ENCODE assay signal across 8 cellular contexts in genomic region chr3:171328419-171329082, GRCh38.
DNase-seq lines count a peak whose midpoint lies in the region; ATAC-seq and TF ChIP-seq lines count a peak whose summit lies in the region.

No MANE protein-coding gene starts in this region.

- H2AFZ ChIP-seq in H9 (ENCODE audit: low read length), result no peak overlapping the region

- H3K18ac ChIP-seq in H9 (ENCODE audit: insufficient read length, low read depth, low read length), result no peak overlapping the region

- H2AK5ac ChIP-seq in H9 (ENCODE audit: insufficient read length, low read length), result no peak overlapping the region

- no peaks in the 10 kb centered on the region for H3K23me2 ChIP-seq in H9 (ENCODE audit: insufficient read length, low read depth, low read length, poor library complexity, severe bottlenecking)

- H4K8ac ChIP-seq in H9 (replicated peaks; ENCODE audit: insufficient read length, low read depth, low read length), result no peak overlapping the region

- H3K56ac ChIP-seq in H9 (ENCODE audit: insufficient read length, low read depth, low read length), result no peak overlapping the region

- no peak overlapping the region for H2BK5ac ChIP-seq in H9 (ENCODE audit: insufficient read length, low read length)

- intact Hi-C loops in colonic mucosa (cut with DNase I) (no loop called here), gastrocnemius medialis (cut with DNase I; ENCODE audit: low total_unique reads) (no loop called here)

- in situ Hi-C loops in gastrocnemius medialis (cut with MboI; ENCODE audit: low sequenced_read_pairs in 4 of 4), result no loop called here

- no peak overlapping the region for H3K4ac ChIP-seq in H9 (ENCODE audit: low read depth, low read length)

- peak in 1 of 2 donors; percentile 32 for ATAC-seq in gastrocnemius medialis
- ATAC-seq in stimulated activated memory B cell treated with anti-CD40 and anti-IgM and Interleukin-4, amounts not matched to agents 10 μg/mL and 1 μg/mL and 100 μg/mL, for 72 hours, result no peak
- ATAC-seq in HG03378 (IDR thresholded peaks at IDR 0.05; ENCODE audit: unreplicated experiment), result no peak

- no peak overlapping the region for H2BK120ac ChIP-seq in H9 (ENCODE audit: low read depth, low read length, poor library complexity, severe bottlenecking)

- no peak overlapping the region for H3T11ph ChIP-seq in H9 (ENCODE audit: low read length)

- no peak overlapping the region for H3K4me3 ChIP-seq in colonic mucosa
- no peak overlapping the region for H3K4me3 ChIP-seq in gastrocnemius medialis

- no peaks in the 10 kb centered on the region for H3K9me3 ChIP-seq in H9 (ENCODE audit: control insufficient read depth, low read depth, low read length)
- H3K9me3 ChIP-seq in colonic mucosa, result no peaks in the 10 kb centered on the region
- no peaks in the 10 kb centered on the region for H3K9me3 ChIP-seq in gastrocnemius medialis

- no peaks in the 10 kb centered on the region for H4K20me1 ChIP-seq in H9 (ENCODE audit: control insufficient read depth, insufficient read depth, insufficient read length)

- H3K36me3 ChIP-seq in colonic mucosa (no peaks in the 10 kb centered on the region), gastrocnemius medialis (no peaks in the 10 kb centered on the region)

- no CpG with 5 or more reads among the region's 3 CpGs for WGBS in H9 (ENCODE audit: extremely low coverage, insufficient read length, low lambda C conversion rate)

- H4K5ac ChIP-seq in H9 (ENCODE audit: insufficient read length, low read depth, low read length), result no peak overlapping the region

- no peak overlapping the region for H3K9ac ChIP-seq in H9 (ENCODE audit: extremely low read depth, insufficient read length, low read length)
- no peak overlapping the region for H3K9ac ChIP-seq in colonic mucosa (ENCODE audit: low read depth in 2 of 2, low read length in 2 of 2)

- peaks cover 17 to 29% of the 10 kb centered on the region in 2 experiments for H3K4me1 Mint-ChIP-seq in H9
- peaks cover 5% of the 10 kb centered on the region for H3K4me1 Mint-ChIP-seq in stimulated activated memory B cell treated with anti-CD40 and anti-IgM and Interleukin-4, amounts not matched to agents 10 μg/mL and 1 μg/mL and 100 μg/mL, for 72 hours

- H3K27me3 ChIP-seq in H9 (ENCODE audit: insufficient read depth, low read length) (no peaks in the 10 kb centered on the region), colonic mucosa (no peaks in the 10 kb centered on the region), gastrocnemius medialis (no peaks in the 10 kb centered on the region)

- peaks cover 3 to 7% of the 10 kb centered on the region in 2 experiments; a peak in 3 of 5 replicates for H3K9me3 Mint-ChIP-seq in H9
- no peaks in the 10 kb centered on the region for H3K9me3 Mint-ChIP-seq in stimulated activated memory B cell treated with anti-CD40 and anti-IgM and Interleukin-4, amounts not matched to agents 10 μg/mL and 1 μg/mL and 100 μg/mL, for 72 hours

- DNase-seq in AG09319 (ENCODE audit: extremely low read depth, low read depth) (no peak), H9 (peak; percentile 45), T-helper 2 cell (peak in 4 of 5 experiments; percentile 3 to 78 (median 38)), colonic mucosa (peak; percentile 69), gastrocnemius medialis (peak in 1 of 2 donors; percentile 63), cerebellar nuclear complex (lab: John Stamatoyannopoulos, UW) (no peak)

- H2BK20ac ChIP-seq in H9 (ENCODE audit: low read depth, low read length, poor library complexity, severe bottlenecking), result no peak overlapping the region

- no peak overlapping the region for H3K14ac ChIP-seq in H9 (ENCODE audit: insufficient read depth, low read length)

- peaks cover 0 to 8% (median 0%) of the 10 kb centered on the region in 3 experiments; a peak in 1 of 7 replicates for H3K36me3 Mint-ChIP-seq in H9 (ENCODE audit: insufficient read depth in 1 of 3, low read depth in 3 of 3)
- H3K36me3 Mint-ChIP-seq in stimulated activated memory B cell treated with anti-CD40 and anti-IgM and Interleukin-4, amounts not matched to agents 10 μg/mL and 1 μg/mL and 100 μg/mL, for 72 hours, result no peaks in the 10 kb centered on the region

- H3K4me3 Mint-ChIP-seq in H9, result no peak overlapping the region
- H3K4me3 Mint-ChIP-seq in stimulated activated memory B cell treated with anti-CD40 and anti-IgM and Interleukin-4, amounts not matched to agents 10 μg/mL and 1 μg/mL and 100 μg/mL, for 72 hours, result no peak overlapping the region

- H4K91ac ChIP-seq in H9 (ENCODE audit: insufficient read length, low read depth, low read length), result no peak overlapping the region

- H2BK15ac ChIP-seq in H9 (ENCODE audit: low read depth, low read length), result no peak overlapping the region

- H2BK12ac ChIP-seq in H9 (ENCODE audit: insufficient read length, low read depth, low read length), result no peak overlapping the region

- H3K27ac ChIP-seq in H9 (ENCODE audit: insufficient read length, low read depth, low read length), result no peak overlapping the region
- H3K27ac ChIP-seq in colonic mucosa, result no peak overlapping the region
- peak overlapping the region in 3 of 4 donors; percentile 16 to 91 (median 89) for H3K27ac ChIP-seq in gastrocnemius medialis

- no peak overlapping the region for H3K4me2 ChIP-seq in H9 (ENCODE audit: insufficient read depth, insufficient read length, low read length)

- 0 out of 2 replicates have a peak, but pooled peaks have one; percentile 1 for TF ChIP-seq CTCF in AG09319 (IDR thresholded peaks at IDR 0.05; ENCODE audit: low read depth, low read length)
- TF ChIP-seq CTCF in H9 (conservative IDR thresholded peaks at IDR 0.05), result peak; percentile 36; the same call in 2 of the 3 replicates
- TF ChIP-seq CTCF in colonic mucosa (IDR thresholded peaks at IDR 0.05), result no peak
- TF ChIP-seq CTCF in gastrocnemius medialis (IDR thresholded peaks at IDR 0.05 in 4 of 5, conservative IDR thresholded peaks at IDR 0.05 in 1 of 5), result peak in 1 of 5 experiments; percentile 18

- no peak overlapping the region for H3K27ac Mint-ChIP-seq in H9
- H3K27ac Mint-ChIP-seq in stimulated activated memory B cell treated with anti-CD40 and anti-IgM and Interleukin-4, amounts not matched to agents 10 μg/mL and 1 μg/mL and 100 μg/mL, for 72 hours, result no peak overlapping the region

- TF ChIP-seq POLR2A in gastrocnemius medialis (IDR thresholded peaks at IDR 0.05), result no peak

- H3K27me3 Mint-ChIP-seq in H9 (ENCODE audit: low read depth), result no peaks in the 10 kb centered on the region
- no peaks in the 10 kb centered on the region for H3K27me3 Mint-ChIP-seq in stimulated activated memory B cell treated with anti-CD40 and anti-IgM and Interleukin-4, amounts not matched to agents 10 μg/mL and 1 μg/mL and 100 μg/mL, for 72 hours

- H3K79me1 ChIP-seq in H9 (ENCODE audit: insufficient read depth, low read depth, low read length, poor library complexity, severe bottlenecking), result no peaks in the 10 kb centered on the region

- H3K4me1 ChIP-seq in H9 (ENCODE audit: insufficient read depth, low read length), result peaks cover 5% of the 10 kb centered on the region
- H3K4me1 ChIP-seq in colonic mucosa, result no peaks in the 10 kb centered on the region
- peaks cover 61 to 69% of the 10 kb centered on the region in 2 donors for H3K4me1 ChIP-seq in gastrocnemius medialis

- H3K79me2 ChIP-seq in H9 (ENCODE audit: insufficient read depth, low read length), result 0 out of 2 replicates have a peak, but pooled peaks cover 2% of the 10 kb centered on the region

- H3K23ac ChIP-seq in H9 (ENCODE audit: insufficient read length, low read depth, low read length), result no peak overlapping the region

Comparison
In these comparisons a context has a peak if more than half of its experiments do, and no peak if none do; other contexts are left out.
1. DNase-seq: peak in H9 (single experiment), T-helper 2 cell (4 of 5) and colonic mucosa (single experiment); none in AG09319 (single experiment) and cerebellar nuclear complex (0 of 2).
2. H3K27ac ChIP-seq: peak in gastrocnemius medialis (3 of 4); none in H9 (single experiment) and colonic mucosa (single experiment).